Comparison of ENCODE assay signal across 17 cellular contexts in genomic region chrX:139158256-139158655, GRCh38.
"Had no signal": no experiment of that assay in that cellular context is flagged by ENCODE, and none has a peak within 500 bp of the region (broad histone marks: within the 10 kb centered on the region; RNA-seq: fewer than 3 reads in every experiment).

No MANE protein-coding gene starts in this region.

- H3K27ac Mint-ChIP-seq: activated naive CD8-positive, alpha-beta T cell; brain; immature natural killer cell; mesothelial cell of epicardium; stimulated activated naive B cell treated with anti-CD40 and anti-IgM and Interleukin-4, amounts not matched to agents 10 μg/mL and 1 μg/mL and 100 μg/mL, for 72 hours; T-helper 1 cell treated with Interleukin-12 subunit alpha and Interleukin-12 subunit beta and Interleukin-4 antibody, amounts not matched to agents 30 μg/mL and 1 μg/mL, for 36 hours had no signal

- H3K27me3 Mint-ChIP-seq: activated naive CD8-positive, alpha-beta T cell; brain; stimulated activated naive B cell treated with anti-CD40 and anti-IgM and Interleukin-4, amounts not matched to agents 10 μg/mL and 1 μg/mL and 100 μg/mL, for 72 hours had no signal

- H3K36me3 ChIP-seq: esophagus muscularis mucosa, spleen, upper lobe of left lung had no signal

- H3K4me3 ChIP-seq: esophagus muscularis mucosa, spleen, upper lobe of left lung had no signal

- H3K9me3 Mint-ChIP-seq: T-helper 1 cell treated with Interleukin-12 subunit alpha and Interleukin-12 subunit beta and Interleukin-4 antibody, amounts not matched to agents 30 μg/mL and 1 μg/mL, for 36 hours had no signal

- H3K4me1 ChIP-seq: esophagus muscularis mucosa, spleen, upper lobe of left lung had no signal

- H3K27ac ChIP-seq: esophagus muscularis mucosa, spleen, upper lobe of left lung had no signal

- H3K27me3 ChIP-seq: esophagus muscularis mucosa, upper lobe of left lung had no signal

- H3K36me3 Mint-ChIP-seq: activated naive CD8-positive, alpha-beta T cell; immature natural killer cell; mesothelial cell of epicardium had no signal

- ATAC-seq: left ventricle myocardium superior; right cardiac atrium; stimulated activated naive B cell treated with anti-CD40 and anti-IgM and Interleukin-4, amounts not matched to agents 10 μg/mL and 1 μg/mL and 100 μg/mL, for 72 hours had no signal

- DNase-seq: activated CD4-positive, alpha-beta T cell treated with anti-CD3 and anti-CD28 coated beads, Interleukin-2, amount 50 U/mL, for 1 hour; activated CD4-positive, CD25-positive, alpha-beta regulatory T cell; activated T-cell treated with anti-CD3 and anti-CD28 coated beads, Interleukin-2, amount 50 U/mL, for 1 hour; amygdala; dermis blood vessel endothelial cell; immature natural killer cell; left ventricle myocardium superior; right cardiac atrium; spleen; stimulated activated CD4-positive, alpha-beta T cell treated with anti-CD3 and anti-CD28 coated beads, Interleukin-1b, Interleukin-23, amount 100 ng/mL, for 48 hours; stimulated activated naive B cell treated with anti-CD40 and anti-IgM and Interleukin-4, amounts not matched to agents 10 μg/mL and 1 μg/mL and 100 μg/mL, for 72 hours had no signal

- H3K4me3 Mint-ChIP-seq: activated naive CD8-positive, alpha-beta T cell; brain; immature natural killer cell; mesothelial cell of epicardium; stimulated activated naive B cell treated with anti-CD40 and anti-IgM and Interleukin-4, amounts not matched to agents 10 μg/mL and 1 μg/mL and 100 μg/mL, for 72 hours; T-helper 1 cell treated with Interleukin-12 subunit alpha and Interleukin-12 subunit beta and Interleukin-4 antibody, amounts not matched to agents 30 μg/mL and 1 μg/mL, for 36 hours had no signal

- H3K4me1 Mint-ChIP-seq: brain; immature natural killer cell; stimulated activated naive B cell treated with anti-CD40 and anti-IgM and Interleukin-4, amounts not matched to agents 10 μg/mL and 1 μg/mL and 100 μg/mL, for 72 hours had no signal

- H3K9me3 ChIP-seq: esophagus muscularis mucosa, upper lobe of left lung had no signal
